In the genomic region with DNA sequence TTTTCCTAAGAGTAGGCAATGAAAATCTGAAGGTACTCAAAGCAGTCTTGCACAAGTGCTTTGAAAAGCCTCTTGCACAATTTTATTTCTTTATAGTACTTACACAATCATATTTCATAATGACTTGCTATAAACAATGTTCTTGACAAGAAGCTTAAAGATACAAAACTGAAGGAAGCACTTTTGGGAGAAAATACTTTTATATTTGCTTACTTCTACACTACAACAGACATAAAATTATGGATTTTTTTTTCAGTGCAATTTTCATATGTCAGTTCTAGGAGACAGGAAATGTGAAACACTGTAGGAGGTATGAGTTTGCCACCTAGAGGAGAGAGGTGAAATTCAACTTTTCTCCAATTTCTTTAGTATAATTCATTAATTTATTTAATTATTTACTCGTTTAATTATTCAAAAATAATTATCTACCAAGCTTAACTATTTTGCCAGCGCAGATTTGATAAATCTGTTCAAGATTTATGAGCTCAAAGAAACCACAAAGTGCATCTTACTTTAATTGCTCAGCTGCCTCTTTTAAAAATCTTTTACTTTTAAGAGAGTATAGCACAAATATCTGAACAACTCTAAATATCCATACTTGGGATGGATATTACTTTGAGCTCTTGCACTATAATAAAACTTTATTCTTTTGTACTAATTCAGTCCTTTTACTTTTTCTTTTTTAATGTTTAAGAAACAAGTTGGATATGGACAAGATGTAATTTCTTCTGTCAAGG, we compare ENCODE assay signal across 8 cellular contexts. TPM values are rescaled to one million over a fixed set of nuclear protein-coding genes. Genes with fewer than 3 reads are reported as not detected.
DNase-seq lines count a peak whose midpoint lies in the region; ATAC-seq and TF ChIP-seq lines count a peak whose summit lies in the region.

No MANE protein-coding gene starts in this region.

- TF ChIP-seq POLR2A in GM18505 (IDR thresholded peaks at IDR 0.05; ENCODE audit: borderline replicate concordance, extremely low read depth, insufficient read depth, insufficient read length): no peak

- ATAC-seq in sciatic nerve: peak; percentile 55
- ATAC-seq in GM21717 (IDR thresholded peaks at IDR 0.05; ENCODE audit: unreplicated experiment): no peak
- no peak for ATAC-seq in GM18505 (IDR thresholded peaks at IDR 0.05; ENCODE audit: unreplicated experiment)
- no peak for ATAC-seq in stimulated activated naive CD8-positive, alpha-beta T cell treated with anti-CD3 and anti-CD28 coated beads, Interleukin-15, Interleukin-2, amounts not matched to agents 100 U/mL and 50 U/mL, for 24 hours

- H3K27ac ChIP-seq in 22Rv1 (no peak overlapping the region), epithelial cell of prostate (peak overlapping the region; percentile 90)

- TF ChIP-seq CTCF in 22Rv1 (IDR thresholded peaks at IDR 0.05) (peak; percentile 76), GM12875 (IDR thresholded peaks at IDR 0.05; ENCODE audit: borderline replicate concordance, insufficient read depth, low read depth, low read length) (peak; percentile 14; the same call in 1 of the 2 replicates)

- DNase-seq in NCI-H2196 treated with DMSO at 0.1 percent for 48 hours (lab: John Stamatoyannopoulos, UW; ENCODE audit: unreplicated experiment): peak; percentile 25
- DNase-seq in epithelial cell of prostate (ENCODE audit: low read depth, low spot score): no peak
- no peak for DNase-seq in sciatic nerve (ENCODE audit: low spot score)
- DNase-seq in stimulated activated naive CD8-positive, alpha-beta T cell treated with anti-CD3 and anti-CD28 coated beads, Interleukin-15, Interleukin-2, amounts not matched to agents 100 U/mL and 50 U/mL, for 24 hours: no peak

- H3K4me3 ChIP-seq in GM12875 (ENCODE audit: low read depth, low read length): no peak overlapping the region

- intact Hi-C loops in sciatic nerve (cut with DNase I): no loop called here

RNA-seq across cellular contexts. Expression of a gene that starts 29.0 kb away (rescaled TPM):
- total RNA-seq in sciatic nerve: 4.0 TPM

RNA-seq across cellular contexts. Expression of a gene that starts 43.5 kb away (rescaled TPM):
- total RNA-seq in sciatic nerve: 1.4 TPM

RNA-seq across cellular contexts. Expression of a gene that starts 43.9 kb away (rescaled TPM):
- total RNA-seq in sciatic nerve: 1.5 TPM
